In the genomic region with DNA sequence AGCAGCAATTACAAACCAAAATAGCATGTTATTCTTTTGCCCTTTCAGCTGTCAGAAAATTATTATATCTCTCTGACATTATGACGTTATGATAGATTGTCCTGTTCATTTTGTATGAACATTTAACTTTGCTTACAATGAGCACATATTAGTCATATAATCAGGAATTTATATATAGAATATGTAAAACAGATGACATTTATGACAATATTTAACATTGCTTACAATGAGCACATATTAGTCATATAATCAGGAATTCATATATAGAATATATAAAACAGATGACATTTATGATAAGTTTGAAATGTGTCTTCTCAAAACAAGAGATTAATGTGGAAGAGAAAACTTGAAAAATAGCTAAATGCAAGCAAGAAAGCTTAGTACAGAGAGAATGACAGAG, we compare ENCODE assay signal across 23 cellular contexts.
DNase-seq lines count a peak whose midpoint lies in the region; ATAC-seq, FAIRE-seq and TF ChIP-seq lines count a peak whose summit lies in the region.
"Had no signal": no experiment of that assay in that cellular context is flagged by ENCODE, and none has a peak within 500 bp of the region (broad histone marks: within the 10 kb centered on the region; RNA-seq: fewer than 3 reads in every experiment).

No MANE protein-coding gene starts in this region.

- H3K9ac ChIP-seq in PC-3 (ENCODE audit: low read length) (no peak overlapping the region), MM.1S (ENCODE audit: low read length) (no peak overlapping the region)
- H3K9ac ChIP-seq: BLaER1 treated with 17β-estradiol and CSF1 and Interleukin-3, amounts not matched to agents 10 nM and 100 nM had no signal

- H3K79me2 ChIP-seq in PC-3 (ENCODE audit: low read length): no peaks in the 10 kb centered on the region
- H3K79me2 ChIP-seq in MM.1S (ENCODE audit: low read length): no peaks in the 10 kb centered on the region

- H3K4me3 ChIP-seq in PC-3 (ENCODE audit: low read length) (no peak overlapping the region), MM.1S (ENCODE audit: low read length) (no peak overlapping the region)
- H3K4me3 ChIP-seq: A549; BLaER1 treated with 17β-estradiol and CSF1 and Interleukin-3, amounts not matched to agents 10 nM and 100 nM had no signal

- H3K36me3 ChIP-seq in PC-3 (ENCODE audit: low read depth, low read length) (no peaks in the 10 kb centered on the region), MM.1S (replicated peaks; ENCODE audit: insufficient read depth, low read length) (no peaks in the 10 kb centered on the region)
- H3K36me3 ChIP-seq: BLaER1 treated with 17β-estradiol and CSF1 and Interleukin-3, amounts not matched to agents 10 nM and 100 nM had no signal

- H3K4me1 ChIP-seq in PC-3 (ENCODE audit: insufficient read depth, low read length): peaks cover 31% of the 10 kb centered on the region
- no peaks in the 10 kb centered on the region for H3K4me1 ChIP-seq in MM.1S (ENCODE audit: low read length)
- H3K4me1 ChIP-seq: A549; BLaER1 treated with 17β-estradiol and CSF1 and Interleukin-3, amounts not matched to agents 10 nM and 100 nM had no signal

- intact Hi-C loops in PC-3 (cut with micrococcal nuclease): no loop called here

- no peaks in the 10 kb centered on the region for H3K9me3 ChIP-seq in PC-3 (ENCODE audit: low read length)
- no peaks in the 10 kb centered on the region for H3K9me3 ChIP-seq in MM.1S (replicated peaks; ENCODE audit: insufficient read depth, low read length)
- H3K9me3 ChIP-seq: A549; BLaER1 treated with 17β-estradiol and CSF1 and Interleukin-3, amounts not matched to agents 10 nM and 100 nM had no signal

- BruUV-seq in PC-3 (replicated peaks; lab: Mats Ljungman, UMichigan): no TSS peak

- H3K4me2 ChIP-seq in PC-3 (ENCODE audit: low read length) (peak overlapping the region; percentile 48), MM.1S (ENCODE audit: low read depth, low read length) (no peak overlapping the region)
- H3K4me2 ChIP-seq: A549; BLaER1 treated with 17β-estradiol and CSF1 and Interleukin-3, amounts not matched to agents 10 nM and 100 nM had no signal

- H3K27ac ChIP-seq in PC-3 (ENCODE audit: low read length) (peak overlapping the region; percentile 36), MM.1S (ENCODE audit: low read length) (no peak overlapping the region)
- H3K27ac ChIP-seq: 22Rv1; A549; BLaER1 treated with 17β-estradiol and CSF1 and Interleukin-3, amounts not matched to agents 10 nM and 100 nM; C4-2B had no signal

- ATAC-seq in PC-3: peak; percentile 89
- no peak for ATAC-seq in GM18867 (IDR thresholded peaks at IDR 0.05; ENCODE audit: unreplicated experiment)
- no peak for ATAC-seq in HG03439 (IDR thresholded peaks at IDR 0.05; ENCODE audit: unreplicated experiment)
- ATAC-seq: A549 had no signal

- TF ChIP-seq CTCF in PC-3 (conservative IDR thresholded peaks at IDR 0.05; ENCODE audit: low read depth, low read length): no peak
- no peak for TF ChIP-seq CTCF in MM.1S (IDR thresholded peaks at IDR 0.05; ENCODE audit: low read length)

- FAIRE-seq in colon (lab: Jason Lieb, UNC): peak; percentile 18
- FAIRE-seq: A549, G401.6, GM12891 had no signal

- no peaks in the 10 kb centered on the region for H3K27me3 ChIP-seq in PC-3 (ENCODE audit: low read length)
- no peaks in the 10 kb centered on the region for H3K27me3 ChIP-seq in MM.1S (replicated peaks; ENCODE audit: insufficient read depth, low read length)
- H3K27me3 ChIP-seq: BLaER1 treated with 17β-estradiol and CSF1 and Interleukin-3, amounts not matched to agents 10 nM and 100 nM had no signal

- H3K9me2 ChIP-seq in PC-3 (replicated peaks; ENCODE audit: low read length): no peaks in the 10 kb centered on the region
- 0 out of 2 replicates have a peak, but pooled peaks cover 2% of the 10 kb centered on the region for H3K9me2 ChIP-seq in MM.1S (replicated peaks; ENCODE audit: insufficient read depth, low read length)

- no peak overlapping the region for H2AFZ ChIP-seq in PC-3 (ENCODE audit: low read length)
- no peak overlapping the region for H2AFZ ChIP-seq in MM.1S (ENCODE audit: low read length)

- DNase-seq in ELR (ENCODE audit: low read depth): peak; percentile 4
- peak; percentile 67 for DNase-seq in PC-3
- no peak for DNase-seq in MM.1S
- DNase-seq: AML-193; CD4-positive, alpha-beta T cell; CD8-positive, alpha-beta memory T cell; COR-L47; DMS 273 treated with DMSO at 0.1 percent for 48 hours; DMS153; DMS53; DMS79; DND-41; EL; GF-D8 had no signal

- CTCF ChIA-PET in PC-3 (lab: Charles Lee): no interaction called here

- POLR2A ChIA-PET in PC-3 (lab: Charles Lee; ENCODE audit: unreplicated experiment): no interaction called here

- H3F3A ChIP-seq in PC-3 (ENCODE audit: low read length, unreplicated experiment) (no peaks in the 10 kb centered on the region), MM.1S (ENCODE audit: insufficient read depth, low read length) (no peaks in the 10 kb centered on the region)

- no peaks in the 10 kb centered on the region for H4K20me1 ChIP-seq in PC-3 (ENCODE audit: low read length)
- no peaks in the 10 kb centered on the region for H4K20me1 ChIP-seq in MM.1S (ENCODE audit: insufficient read depth, low read length)
- H4K20me1 ChIP-seq: BLaER1 treated with 17β-estradiol and CSF1 and Interleukin-3, amounts not matched to agents 10 nM and 100 nM had no signal
